1 cellular context compared by ENCODE assay signal in the genomic region with DNA sequence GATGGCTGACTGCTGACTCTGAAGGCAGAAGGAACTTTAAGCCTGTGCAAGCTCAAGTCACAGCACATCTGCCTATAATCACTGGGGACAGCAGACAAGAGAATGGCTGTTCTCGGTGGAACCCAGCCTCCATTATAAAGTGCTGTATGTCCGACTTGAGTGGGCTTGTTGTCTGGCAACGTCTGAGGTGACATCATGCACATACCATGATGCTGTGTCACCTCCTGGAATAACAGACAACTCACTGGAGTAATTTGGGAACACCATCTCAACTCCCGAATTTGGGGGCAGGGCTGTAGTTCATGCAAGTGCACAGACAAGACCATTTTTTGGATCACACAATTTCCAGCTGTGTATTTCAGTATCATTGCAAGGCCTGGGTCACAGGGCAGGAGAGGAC.
TF ChIP-seq lines count a peak whose summit lies in the region.

No MANE protein-coding gene starts in this region.

TF ChIP-seq in IMR-90, 13 proteins besides CTCF, POLR2A, EP300 and RAD21:
- TF ChIP-seq SMC3 (IDR thresholded peaks at IDR 0.05; ENCODE audit: low read depth, low read length) (no peak), RFX5 (IDR thresholded peaks at IDR 0.05; ENCODE audit: low read depth, low read length) (no peak)
